In genomic region chr17:41528959-41529353, GRCh38 we compare ENCODE assay signal across 13 cellular contexts. TPM values are rescaled to one million over a fixed set of nuclear protein-coding genes. Genes with fewer than 3 reads are reported as not detected.
DNase-seq lines count a peak whose midpoint lies in the region; ATAC-seq and TF ChIP-seq lines count a peak whose summit lies in the region.
"Had no signal": no experiment of that assay in that cellular context is flagged by ENCODE, and none has a peak within 500 bp of the region (broad histone marks: within the 10 kb centered on the region; RNA-seq: fewer than 3 reads in every experiment).

No MANE protein-coding gene starts in this region.

- WGBS in spleen, 5 donors: 37 to 44% (median 42%) methylated on average over 10 of the region's 10 CpGs

- peak overlapping the region; percentile 53 to 76 for H3K4me3 Mint-ChIP-seq in stimulated activated naive CD8-positive, alpha-beta T cell treated with anti-CD3 and anti-CD28 coated beads, Interleukin-15, amount 100 ng/mL, for 72 hours

- H3K36me3 ChIP-seq in Peyer's patch: peaks cover 0 to 37% (median 0%) of the 10 kb centered on the region in 3 donors
- peaks cover 9% of the 10 kb centered on the region for H3K36me3 ChIP-seq in lower lobe of right lung
- H3K36me3 ChIP-seq in spleen: no peaks in the 10 kb centered on the region
- H3K36me3 ChIP-seq: ascending aorta, right atrium auricular region had no signal

- H3K27ac ChIP-seq in Peyer's patch: peak overlapping the region in 3 of 4 donors; percentile 90 to 96 (median 95)
- peak overlapping the region; percentile 89 for H3K27ac ChIP-seq in lower lobe of right lung
- H3K27ac ChIP-seq in spleen: no peak overlapping the region
- H3K27ac ChIP-seq: ascending aorta, right atrium auricular region had no signal

- TF ChIP-seq CTCF in Peyer's patch (IDR thresholded peaks at IDR 0.05) (no peak), lower lobe of right lung (IDR thresholded peaks at IDR 0.05) (no peak), spleen (IDR thresholded peaks at IDR 0.05 in 8 of 11, conservative IDR thresholded peaks at IDR 0.05 in 3 of 11) (no peak), GM10248 (IDR thresholded peaks at IDR 0.05; ENCODE audit: control extremely low read depth, extremely low read depth, low read depth, missing control alignments) (no peak)

- H3K27ac Mint-ChIP-seq in stimulated activated naive CD8-positive, alpha-beta T cell treated with anti-CD3 and anti-CD28 coated beads, Interleukin-15, amount 100 ng/mL, for 72 hours: no peak overlapping the region

- no peaks in the 10 kb centered on the region for H3K9me3 Mint-ChIP-seq in stimulated activated naive CD8-positive, alpha-beta T cell treated with anti-CD3 and anti-CD28 coated beads, Interleukin-15, amount 100 ng/mL, for 72 hours

- H3K27me3 ChIP-seq in Peyer's patch (peaks cover 0 to 4% of the 10 kb centered on the region in 2 donors), lower lobe of right lung (ENCODE audit: low read depth) (peaks cover 36% of the 10 kb centered on the region), spleen (replicated peaks in 1 of 7) (peaks cover 8 to 91% (median 42%) of the 10 kb centered on the region in 7 donors)

- ATAC-seq in stimulated activated naive CD8-positive, alpha-beta T cell treated with anti-CD3 and anti-CD28 coated beads, Interleukin-15, amount 100 ng/mL, for 72 hours: no peak
- ATAC-seq in stimulated activated naive CD8-positive, alpha-beta T cell treated with anti-CD3 and anti-CD28 coated beads, Interleukin-15, Interleukin-2, amounts not matched to agents 100 U/mL and 50 U/mL, for 24 hours: no peak
- no peak for ATAC-seq in lower lobe of right lung
- ATAC-seq: GM12878 had no signal

- peaks cover 80% of the 10 kb centered on the region for H3K27me3 Mint-ChIP-seq in stimulated activated naive CD8-positive, alpha-beta T cell treated with anti-CD3 and anti-CD28 coated beads, Interleukin-15, amount 100 ng/mL, for 72 hours

- H3K4me1 ChIP-seq in Peyer's patch: peaks cover 0 to 29% (median 0%) of the 10 kb centered on the region in 4 donors
- peaks cover 16% of the 10 kb centered on the region for H3K4me1 ChIP-seq in lower lobe of right lung
- peaks cover 4 to 20% (median 14%) of the 10 kb centered on the region in 6 donors for H3K4me1 ChIP-seq in spleen

- POLR2A ChIA-PET in GM10248 (lab: Yijun Ruan, JAX): no interaction called here

- no peak for DNase-seq in stimulated activated naive CD8-positive, alpha-beta T cell treated with anti-CD3 and anti-CD28 coated beads, Interleukin-15, amount 100 ng/mL, for 72 hours
- DNase-seq in stimulated activated naive CD8-positive, alpha-beta T cell treated with anti-CD3 and anti-CD28 coated beads, Interleukin-15, Interleukin-2, amounts not matched to agents 100 U/mL and 50 U/mL, for 24 hours: no peak
- DNase-seq in Peyer's patch: peak in 2 of 3 donors; percentile 73 to 79
- no peak for DNase-seq in lower lobe of right lung
- DNase-seq in head of caudate nucleus: no peak
- no peak for DNase-seq in hypothalamus (lab: John Stamatoyannopoulos, UW)
- DNase-seq in spleen: no peak
- DNase-seq in GM10248 (ENCODE audit: extremely low spot score): no peak
- DNase-seq: activated CD8-positive, alpha-beta memory T cell treated with anti-CD3 and anti-CD28 coated beads for 24 hours; NCI-H82 had no signal

- H3K9me3 ChIP-seq in Peyer's patch (no peaks in the 10 kb centered on the region), lower lobe of right lung (no peaks in the 10 kb centered on the region), spleen (no peaks in the 10 kb centered on the region)
- H3K9me3 ChIP-seq: ascending aorta, right atrium auricular region had no signal

- TF ChIP-seq POLR2A in Peyer's patch (IDR thresholded peaks at IDR 0.05) (peak; percentile 36 to 52), spleen (IDR thresholded peaks at IDR 0.05) (no peak)

- CTCF ChIA-PET in GM10248 (lab: Yijun Ruan, JAX): interaction anchor here (3.8 kb wide), 1 partner anchor 20 kb away, joined by 16 read pairs; no protein-coding TSS in a partner anchor

- peaks cover 24% of the 10 kb centered on the region for H3K4me1 Mint-ChIP-seq in stimulated activated naive CD8-positive, alpha-beta T cell treated with anti-CD3 and anti-CD28 coated beads, Interleukin-15, amount 100 ng/mL, for 72 hours

- intact Hi-C loops in lower lobe of right lung (cut with DNase I) (no loop called here), head of caudate nucleus (cut with DNase I) (no loop called here), spleen (cut with DNase I; ENCODE audit: low total_unique reads) (no loop called here)

- H3K4me3 ChIP-seq in Peyer's patch: peak overlapping the region in 2 of 4 donors; percentile 69 to 70
- H3K4me3 ChIP-seq in lower lobe of right lung: peak overlapping the region; percentile 3
- no peak overlapping the region for H3K4me3 ChIP-seq in spleen
- H3K4me3 ChIP-seq: GM12878 had no signal

RNA-seq across cellular contexts. Expression of gene KRT19, which starts 0.8 kb away (rescaled TPM):
- total RNA-seq in Peyer's patch (1,000 to 10,000 TPM in 3 of 4 donors, 100 to 1,000 TPM in 1; 357 to 5,327 (median 3,312) TPM), lower lobe of right lung (212 TPM), spleen (1 to 10 TPM in 3 of 7 donors, under 1 TPM in 3, not detected in 1; 0.44 to 2.8 (median 0.83) TPM)
- polyA plus RNA-seq in spleen: 1 to 10 TPM in 2 of 3 donors, under 1 TPM in 1; 0.20 to 3.9 (median 1.9) TPM

RNA-seq across cellular contexts. Expression of gene KRT15, which starts 10.3 kb away (rescaled TPM):
- 10 to 100 TPM; 12.3 to 44.5 (median 28.8) TPM for total RNA-seq in Peyer's patch
- 9.0 TPM for total RNA-seq in lower lobe of right lung
- total RNA-seq in spleen: not detected
- 1 to 10 TPM in 1 of 3 donors, under 1 TPM in 2; 0.07 to 1.3 (median 0.11) TPM for polyA plus RNA-seq in spleen

RNA-seq across cellular contexts. Expression of gene KRT13, which starts 23.5 kb away (rescaled TPM):
- 1 to 10 TPM in 1 of 4 donors, not detected in 3; 2.5 TPM for total RNA-seq in Peyer's patch
- 5.2 TPM for total RNA-seq in lower lobe of right lung
- not detected for total RNA-seq in spleen
- 10 to 100 TPM in 1 of 3 donors, 1 to 10 TPM in 2; 1.6 to 26.4 (median 3.8) TPM for polyA plus RNA-seq in spleen
- total RNA-seq: GM12878, right atrium auricular region had no signal
- polyA plus RNA-seq: GM12878 had no signal

RNA-seq across cellular contexts. Expression of gene KRT36, which starts 39.2 kb away (rescaled TPM):
- not detected for total RNA-seq in Peyer's patch
- not detected for total RNA-seq in lower lobe of right lung
- 1 to 10 TPM in 2 of 7 donors, under 1 TPM in 4, not detected in 1; 0.27 to 2.7 (median 0.44) TPM for total RNA-seq in spleen
- polyA plus RNA-seq in spleen: under 1 TPM; 0.20 to 0.51 (median 0.22) TPM
- total RNA-seq: ascending aorta, GM12878, right atrium auricular region had no signal
- polyA plus RNA-seq: GM12878 had no signal

RNA-seq across cellular contexts. Expression of gene KRT9, which starts 42.9 kb away (rescaled TPM):
- total RNA-seq in Peyer's patch: not detected
- total RNA-seq in lower lobe of right lung: not detected
- total RNA-seq in spleen: not detected
- not detected for polyA plus RNA-seq in spleen
- total RNA-seq: ascending aorta, GM12878, right atrium auricular region had no signal
- polyA plus RNA-seq: GM12878 had no signal

Comparison
In these comparisons a context has a peak if more than half of its experiments do, and no peak if none do; other contexts are left out.
1. DNase-seq: peak in Peyer's patch (2 of 3); none in stimulated activated naive CD8-positive, alpha-beta T cell treated with anti-CD3 and anti-CD28 coated beads, Interleukin-15, amount 100 ng/mL, for 72 hours (0 of 2), stimulated activated naive CD8-positive, alpha-beta T cell treated with anti-CD3 and anti-CD28 coated beads, Interleukin-15, Interleukin-2, amounts not matched to agents 100 U/mL and 50 U/mL, for 24 hours (single experiment), lower lobe of right lung (single experiment), head of caudate nucleus (0 of 42), hypothalamus (0 of 51), spleen (single experiment) and GM10248 (single experiment).
2. H3K27ac ChIP-seq: peak in Peyer's patch (3 of 4) and lower lobe of right lung (single experiment); none in spleen (0 of 8).
3. POLR2A ChIP-seq: peak in Peyer's patch (2 of 2); none in spleen (0 of 3).
4. RNA of gene KRT19, which starts 0.8 kb away (total RNA-seq): 357 to 5,327 TPM in Peyer's patch and 212 TPM in lower lobe of right lung (single experiment); 0.44 to 2.8 TPM in spleen; every median in the first group is over 10 times any median in the second.